18 cellular contexts compared by ENCODE assay signal in genomic region chr18:50844960-50845359, GRCh38. TPM values are rescaled to one million over a fixed set of nuclear protein-coding genes. Genes with fewer than 3 reads are reported as not detected.
"Had no signal": no experiment of that assay in that cellular context is flagged by ENCODE, and none has a peak within 500 bp of the region (broad histone marks: within the 10 kb centered on the region; RNA-seq: fewer than 3 reads in every experiment).

No MANE protein-coding gene starts in this region.

- H3K4me3 Mint-ChIP-seq: effector memory CD8-positive, alpha-beta T cell; natural killer cell; neural crest cell; stimulated activated naive B cell treated with anti-CD40 and anti-IgM and Interleukin-4, amounts not matched to agents 10 μg/mL and 1 μg/mL and 100 μg/mL, for 72 hours had no signal

- H3K27me3 ChIP-seq: esophagus muscularis mucosa, gastroesophageal sphincter, hepatocyte, ovary, right lobe of liver had no signal

- H3K4me3 ChIP-seq: esophagus muscularis mucosa, gastroesophageal sphincter, hepatocyte, ovary, right lobe of liver, skin epidermis had no signal

- H3K4me1 ChIP-seq: gastroesophageal sphincter had no signal

- H3K79me2 ChIP-seq: hepatocyte had no signal

- ATAC-seq: effector memory CD8-positive, alpha-beta T cell; gastroesophageal sphincter; natural killer cell; right lobe of liver; stimulated activated naive B cell treated with anti-CD40 and anti-IgM and Interleukin-4, amounts not matched to agents 10 μg/mL and 1 μg/mL and 100 μg/mL, for 72 hours had no signal

- H3K4me1 Mint-ChIP-seq: natural killer cell; stimulated activated naive B cell treated with anti-CD40 and anti-IgM and Interleukin-4, amounts not matched to agents 10 μg/mL and 1 μg/mL and 100 μg/mL, for 72 hours had no signal

- H3K27ac ChIP-seq: epithelial cell of prostate, esophagus muscularis mucosa, gastroesophageal sphincter, hepatocyte, ovary, right lobe of liver, skin epidermis had no signal

- H3K36me3 ChIP-seq: esophagus muscularis mucosa, gastroesophageal sphincter, ovary, right lobe of liver had no signal

- H3K27ac Mint-ChIP-seq: effector memory CD8-positive, alpha-beta T cell; natural killer cell; stimulated activated naive B cell treated with anti-CD40 and anti-IgM and Interleukin-4, amounts not matched to agents 10 μg/mL and 1 μg/mL and 100 μg/mL, for 72 hours had no signal

- H3K9me3 Mint-ChIP-seq: effector memory CD8-positive, alpha-beta T cell; natural killer cell; neural crest cell; stimulated activated naive B cell treated with anti-CD40 and anti-IgM and Interleukin-4, amounts not matched to agents 10 μg/mL and 1 μg/mL and 100 μg/mL, for 72 hours had no signal

- H3K4me2 ChIP-seq: hepatocyte had no signal

- H3K36me3 Mint-ChIP-seq: natural killer cell; stimulated activated naive B cell treated with anti-CD40 and anti-IgM and Interleukin-4, amounts not matched to agents 10 μg/mL and 1 μg/mL and 100 μg/mL, for 72 hours had no signal

- H3K9me3 ChIP-seq: esophagus muscularis mucosa, gastroesophageal sphincter, ovary, right lobe of liver had no signal

- H2AFZ ChIP-seq: hepatocyte had no signal

- DNase-seq: effector memory CD8-positive, alpha-beta T cell; glutamatergic neuron; kidney; left colon; mammary epithelial cell; natural killer cell; ovary; right lobe of liver; stimulated activated CD4-positive, alpha-beta T cell treated with anti-CD3 and anti-CD28 coated beads, Interleukin-2, amount 100 ng/mL, for 24 hours; stimulated activated CD4-positive, alpha-beta T cell treated with anti-CD3 and anti-CD28 coated beads, Interleukin-4, amount 100 ng/mL, for 4 hours; stimulated activated naive B cell treated with anti-CD40 and anti-IgM and Interleukin-4, amounts not matched to agents 10 μg/mL and 1 μg/mL and 100 μg/mL, for 72 hours; trophoblast cell had no signal

RNA-seq across cellular contexts. Expression of gene MRO, which starts 25.1 kb away (rescaled TPM):
- total RNA-seq: mammary epithelial cell, natural killer cell had no signal
- polyA plus RNA-seq: mammary epithelial cell had no signal
